ENCODE assay signal across 8 cellular contexts in the genomic region with DNA sequence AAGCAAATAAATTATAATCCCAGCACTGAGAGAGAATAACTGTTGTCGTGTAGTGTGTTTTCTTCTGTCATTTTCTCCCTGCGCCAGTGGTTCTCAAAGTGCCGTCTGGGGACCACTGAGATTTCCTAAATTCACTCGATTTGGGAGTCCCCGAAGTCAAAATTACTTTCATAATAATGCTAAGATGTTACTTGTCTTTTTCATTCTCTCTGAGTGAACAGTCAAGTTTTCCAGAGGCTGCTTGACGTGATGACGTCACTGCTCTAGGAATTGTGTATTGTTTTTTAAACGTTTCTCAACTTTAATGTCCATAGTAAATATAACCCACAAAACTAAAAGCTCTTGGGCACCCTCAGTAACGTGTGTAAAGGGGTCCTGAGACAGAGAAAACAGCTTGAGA. TPM values are rescaled to one million over a fixed set of nuclear protein-coding genes. Genes with fewer than 3 reads are reported as not detected.
DNase-seq lines count a peak whose midpoint lies in the region; ATAC-seq and TF ChIP-seq lines count a peak whose summit lies in the region.

No MANE protein-coding gene starts in this region.

- H3K4ac ChIP-seq in trophoblast cell (ENCODE audit: low read depth, low read length): no peak overlapping the region

- H3K23ac ChIP-seq in trophoblast cell (ENCODE audit: low read length): no peak overlapping the region

- no peak overlapping the region for H3K27ac Mint-ChIP-seq in endodermal cell

- H4K12ac ChIP-seq in trophoblast cell (ENCODE audit: low read depth, low read length): no peak overlapping the region

- intact Hi-C loops in PC-9 (cut with micrococcal nuclease; ENCODE audit: unreplicated experiment): loop anchor here (2.0 to 10.0 kb wide), 8 partner anchors 105 to 863 kb away; a partner anchor contains a TSS

- H3K9me3 ChIP-seq in ES-I3 (ENCODE audit: control insufficient read depth, insufficient read depth, low read length) (no peaks in the 10 kb centered on the region), PC-9 (ENCODE audit: insufficient read depth, low read depth) (no peaks in the 10 kb centered on the region), endodermal cell (ENCODE audit: control insufficient read depth, low read length) (no peaks in the 10 kb centered on the region), trophoblast cell (ENCODE audit: insufficient read depth, low read depth, low read length) (peaks cover 1% of the 10 kb centered on the region)

- H3K9me3 Mint-ChIP-seq in endodermal cell: no peaks in the 10 kb centered on the region

- peaks cover 9% of the 10 kb centered on the region for H3K27me3 Mint-ChIP-seq in endodermal cell (ENCODE audit: insufficient read depth)

- H3K27me3 ChIP-seq in PC-9 (ENCODE audit: insufficient read depth, low read depth) (no peaks in the 10 kb centered on the region), endodermal cell (ENCODE audit: control insufficient read depth, insufficient read depth, low read length, poor library complexity, severe bottlenecking) (peaks cover 9% of the 10 kb centered on the region), trophoblast cell (ENCODE audit: insufficient read depth, low read length) (peaks cover 8% of the 10 kb centered on the region)

- H3K4me3 Mint-ChIP-seq in endodermal cell: peak overlapping the region; percentile 95

- peaks cover 32% of the 10 kb centered on the region for H3K36me3 Mint-ChIP-seq in endodermal cell (ENCODE audit: low read depth)

- peak overlapping the region; percentile 83 for H3K4me2 ChIP-seq in PC-9
- H3K4me2 ChIP-seq in trophoblast cell (ENCODE audit: low read length): no peak overlapping the region

- no peak overlapping the region for H3K18ac ChIP-seq in trophoblast cell (ENCODE audit: low read length)

- POLR2A ChIA-PET in PC-9 (lab: Charles Lee; ENCODE audit: unreplicated experiment) (interaction anchor here (1.3 kb wide), 1 partner anchor 291 kb away, joined by 11 read pairs; no protein-coding TSS in a partner anchor), RWPE1 (lab: Yijun Ruan, JAX; ENCODE audit: low non-redundant PET) (interaction anchor here (0.5 kb wide), 1 partner anchor 54 kb away, joined by 4 read pairs; no protein-coding TSS in a partner anchor)

- H3K36me3 ChIP-seq in ES-I3 (ENCODE audit: insufficient read depth, low read length): peaks cover 16% of the 10 kb centered on the region
- 0 out of 2 replicates have a peak, but pooled peaks cover 5% of the 10 kb centered on the region for H3K36me3 ChIP-seq in PC-9 (ENCODE audit: low read depth)
- peaks cover 26% of the 10 kb centered on the region for H3K36me3 ChIP-seq in endodermal cell (ENCODE audit: control insufficient read depth, insufficient read depth, low read length)
- peaks cover 17 to 26% of the 10 kb centered on the region in 2 experiments for H3K36me3 ChIP-seq in trophoblast cell (ENCODE audit: control insufficient read depth in 1 of 2, insufficient read depth in 2 of 2, low read length in 2 of 2)

- peaks cover 19% of the 10 kb centered on the region for H3K4me1 Mint-ChIP-seq in endodermal cell

- H3K14ac ChIP-seq in trophoblast cell (ENCODE audit: low read length): no peak overlapping the region

- H3K79me1 ChIP-seq in trophoblast cell (ENCODE audit: low read length): peaks cover 2% of the 10 kb centered on the region

- no peak overlapping the region for H2BK5ac ChIP-seq in trophoblast cell (ENCODE audit: low read depth, low read length, poor library complexity)

- H3K4me1 ChIP-seq in ES-I3 (ENCODE audit: insufficient read depth, low read length) (no peaks in the 10 kb centered on the region), PC-9 (replicated peaks; ENCODE audit: insufficient read depth) (0 out of 2 replicates have a peak, but pooled peaks cover 19% of the 10 kb centered on the region), endodermal cell (ENCODE audit: control insufficient read depth, insufficient read depth, low read length) (no peaks in the 10 kb centered on the region), trophoblast cell (ENCODE audit: control insufficient read depth in 1 of 2, insufficient read depth in 2 of 2, low read length in 2 of 2) (peaks cover 2 to 6% of the 10 kb centered on the region in 2 experiments)

- H3K79me2 ChIP-seq in PC-9 (ENCODE audit: low read depth) (peaks cover 15% of the 10 kb centered on the region; the same call in 1 of the 2 replicates), trophoblast cell (ENCODE audit: control insufficient read depth, insufficient read depth, low read length, poor library complexity) (no peaks in the 10 kb centered on the region)

- no peak overlapping the region for H4K91ac ChIP-seq in trophoblast cell (ENCODE audit: low read depth, low read length)

- no peak overlapping the region for H2AK5ac ChIP-seq in trophoblast cell (ENCODE audit: low read length)

- H3K4me3 ChIP-seq in PC-9 (peak overlapping the region; percentile 98), endodermal cell (ENCODE audit: low read length) (peak overlapping the region; percentile 91), trophoblast cell (ENCODE audit: low read depth, low read length) (no peak overlapping the region)

- H3K27ac ChIP-seq in PC-9: no peak overlapping the region
- H3K27ac ChIP-seq in endodermal cell (ENCODE audit: low read depth, low read length): no peak overlapping the region
- no peak overlapping the region for H3K27ac ChIP-seq in trophoblast cell (ENCODE audit: low read depth, low read length)
- H3K27ac ChIP-seq in RWPE1: no peak overlapping the region

- WGBS in endodermal cell (ENCODE audit: insufficient coverage in 1 of 2, insufficient read length in 1 of 2), 2 experiments: 76 to 80% methylated on average over 4 to 9 of the region's 9 CpGs
- WGBS in trophoblast cell (ENCODE audit: extremely low coverage, insufficient coverage, insufficient read length): no CpG with 5 or more reads among the region's 9 CpGs

- TF ChIP-seq CTCF in PC-9 (conservative IDR thresholded peaks at IDR 0.05) (no peak), endodermal cell (conservative IDR thresholded peaks at IDR 0.05) (no peak), RWPE1 (conservative IDR thresholded peaks at IDR 0.05; ENCODE audit: low read depth) (no peak)

- H2AFZ ChIP-seq in PC-9 (peak overlapping the region; percentile 97), trophoblast cell (ENCODE audit: insufficient read depth, low read length, poor library complexity) (peak overlapping the region; percentile 84)

- DNase-seq in PC-9 (no peak), endodermal cell (no peak), trophoblast cell (peak in 1 of 2 donors; percentile 64), H4 (ENCODE audit: low spot score) (no peak), RWPE1 (ENCODE audit: low spot score) (no peak)

- H3K9me2 ChIP-seq in PC-9 (ENCODE audit: insufficient read depth): no peaks in the 10 kb centered on the region

- H3K9ac ChIP-seq in ES-I3 (ENCODE audit: low read depth, low read length): peak overlapping the region; percentile 76
- H3K9ac ChIP-seq in endodermal cell (ENCODE audit: extremely low read depth, low read length, poor library complexity, severe bottlenecking): no peak overlapping the region
- no peak overlapping the region for H3K9ac ChIP-seq in trophoblast cell (ENCODE audit: low read length)

- peaks cover 39% of the 10 kb centered on the region for H3F3A ChIP-seq in PC-9 (ENCODE audit: insufficient read depth, low read depth)

- no peak overlapping the region for H2BK120ac ChIP-seq in trophoblast cell (ENCODE audit: insufficient read depth, low read length, poor library complexity)

- H4K8ac ChIP-seq in trophoblast cell (ENCODE audit: low read depth, low read length): no peak overlapping the region

- CTCF ChIA-PET in PC-9 (lab: Charles Lee): no interaction called here
- CTCF ChIA-PET in RWPE1 (lab: Yijun Ruan, JAX): interaction anchor here (0.7 to 2.4 kb wide), 5 partner anchors 9 to 390 kb away, joined by 3 to 11 read pairs (median 3); no protein-coding TSS in a partner anchor

- ATAC-seq in HG03520 (IDR thresholded peaks at IDR 0.05; ENCODE audit: unreplicated experiment): no peak
- no peak for ATAC-seq in GM21528 (IDR thresholded peaks at IDR 0.05; ENCODE audit: low FRiP score, unreplicated experiment)

- no TSS peak for BruUV-seq in PC-9 (replicated peaks; lab: Mats Ljungman, UMichigan)

- no peaks in the 10 kb centered on the region for H4K20me1 ChIP-seq in PC-9 (ENCODE audit: insufficient read depth)

- no peak overlapping the region for H2BK12ac ChIP-seq in trophoblast cell (ENCODE audit: low read length)

RNA-seq across cellular contexts. Expression of a gene that starts 0.8 kb away (rescaled TPM):
- total RNA-seq in PC-9 (2021) (26.5 and 30.5 TPM in 2 replicates), endodermal cell (10 to 100 TPM; 52.5 to 53.0 TPM)
- 48.1 TPM for polyA plus RNA-seq in endodermal cell (2013, experiment 1 of 2)
- 39.1 TPM for polyA plus RNA-seq in endodermal cell (2013, experiment 2 of 2)
- polyA plus RNA-seq in trophoblast cell (2013): 21.1 and 21.2 TPM in 2 replicates
- 71.1 and 77.5 TPM in 2 replicates for total RNA-seq in H4 (2014; rRNA removed; shearing (Covaris generic))

RNA-seq across cellular contexts. Expression of a gene that starts 47.8 kb away (rescaled TPM):
- total RNA-seq in PC-9 (2021) (196 and 241 TPM in 2 replicates), endodermal cell (100 to 1,000 TPM; 167 to 182 TPM)
- polyA plus RNA-seq in endodermal cell (2013, experiment 1 of 2): 109 TPM
- 107 TPM for polyA plus RNA-seq in endodermal cell (2013, experiment 2 of 2)
- polyA plus RNA-seq in trophoblast cell (2013): 138 and 143 TPM in 2 replicates
- total RNA-seq in H4 (2014; rRNA removed; shearing (Covaris generic)): 59.4 and 74.9 TPM in 2 replicates

RNA-seq across cellular contexts. Expression of a gene that starts 53.0 kb away (rescaled TPM):
- total RNA-seq in PC-9 (2021) (30.4 and 32.2 TPM in 2 replicates), endodermal cell (10 to 100 TPM; 35.5 to 55.1 TPM)
- polyA plus RNA-seq in endodermal cell (2013, experiment 1 of 2): 57.3 TPM
- 51.5 TPM for polyA plus RNA-seq in endodermal cell (2013, experiment 2 of 2)
- polyA plus RNA-seq in trophoblast cell (2013): 24.0 and 26.0 TPM in 2 replicates
- 47.9 and 50.9 TPM in 2 replicates for total RNA-seq in H4 (2014; rRNA removed; shearing (Covaris generic))

RNA-seq across cellular contexts. Expression of a gene that starts 58.4 kb away (rescaled TPM):
- total RNA-seq in PC-9 (2021): not detected in 2 replicates
- total RNA-seq in endodermal cell: under 1 TPM; 0.29 to 0.86 TPM
- polyA plus RNA-seq in endodermal cell (2013, experiment 1 of 2): 0.93 TPM
- polyA plus RNA-seq in endodermal cell (2013, experiment 2 of 2): 1.2 TPM
- polyA plus RNA-seq in trophoblast cell (2013): 0.01 and 0.03 TPM in 2 replicates
- total RNA-seq in H4 (2014; rRNA removed; shearing (Covaris generic)): not detected in 2 replicates
